In the genomic region with DNA sequence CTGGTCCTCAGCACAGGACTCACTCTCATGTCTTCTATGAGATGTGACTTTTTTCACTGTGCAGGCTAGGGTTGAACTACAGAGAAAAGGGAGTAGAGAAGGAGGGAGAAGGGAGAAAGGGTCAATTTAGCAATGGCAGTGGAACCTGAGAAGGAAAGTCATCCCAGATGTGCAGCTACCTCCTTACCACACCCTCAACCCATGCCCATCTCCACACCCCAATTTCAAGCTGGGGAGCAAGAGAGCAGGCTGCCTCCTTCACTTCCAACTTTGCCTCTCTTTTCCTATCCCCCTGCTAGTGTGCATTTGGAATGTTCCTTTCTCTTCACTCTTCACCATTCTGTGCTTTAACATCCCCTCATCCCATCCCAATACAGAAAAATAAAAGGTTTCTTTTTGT, we compare ENCODE assay signal across 19 cellular contexts.
"Had no signal": no experiment of that assay in that cellular context is flagged by ENCODE, and none has a peak within 500 bp of the region (broad histone marks: within the 10 kb centered on the region; RNA-seq: fewer than 3 reads in every experiment).

No MANE protein-coding gene starts in this region.

- H3K4me2 ChIP-seq: KMS-11, SK-N-SH had no signal

- H3K9ac ChIP-seq: KMS-11, SK-N-SH had no signal

- FAIRE-seq: HepG2, RCC 7860 had no signal

- H3K9me3 ChIP-seq: SK-N-SH had no signal

- DNase-seq: IMR-90, Kasumi-1, MM.1S, NCI-H1436, NCI-H187, NCI-H2029, NCI-H2081 treated with DMSO at 0.1 percent for 48 hours, NCI-H2227 treated with DMSO at 0.1 percent for 48 hours, NCI-H510A, NCI-H524 treated with DMSO at 0.1 percent for 48 hours, NCI-H69, NCI-H774, SHP77, SK-N-SH, T-helper 1 cell had no signal

- H3K27ac ChIP-seq: KMS-11, RWPE1 had no signal
